Comparison of ENCODE assay signal across 1 cellular context in the genomic region with DNA sequence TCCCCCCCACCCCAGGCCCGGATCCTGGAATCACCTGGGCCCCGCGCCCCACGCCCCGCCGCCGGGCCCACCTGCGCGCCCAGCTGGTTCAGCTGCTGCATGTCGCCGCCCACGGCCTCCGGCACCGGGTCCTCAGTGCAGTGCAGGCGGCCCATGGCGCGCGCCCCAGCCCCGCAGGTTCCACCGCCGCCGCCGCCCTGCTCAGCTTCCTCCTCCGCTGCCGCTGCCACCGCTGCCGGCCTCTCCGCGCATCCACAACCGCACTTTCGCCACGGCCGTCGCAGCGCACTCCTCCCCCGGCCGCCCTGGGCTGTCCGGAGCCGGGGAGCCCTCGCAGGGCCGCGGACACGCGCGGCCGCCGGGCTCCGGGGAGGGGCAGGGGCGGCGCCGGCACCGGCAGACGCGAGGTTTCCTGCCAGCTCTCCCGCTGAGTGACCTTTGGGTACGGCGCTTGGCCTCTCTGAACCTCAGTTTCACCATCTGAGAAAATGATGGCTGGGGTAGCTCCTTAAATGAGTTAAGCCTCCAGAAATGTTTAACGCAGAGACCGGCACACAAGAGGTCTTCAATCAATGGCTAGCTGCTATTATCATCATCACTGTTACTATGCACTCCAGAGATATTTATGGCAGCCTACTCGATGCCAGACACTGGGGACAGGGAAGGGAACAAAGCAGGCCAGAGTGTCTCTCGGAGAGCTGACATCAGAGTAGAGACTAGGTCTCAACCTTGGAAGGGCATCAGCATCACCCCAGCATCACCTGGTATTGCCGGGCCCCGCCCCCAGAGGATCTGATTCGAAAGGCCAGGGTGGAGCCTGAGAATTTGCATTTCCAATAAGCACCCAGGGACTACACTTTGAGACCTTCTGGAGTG.
TF ChIP-seq lines count a peak whose summit lies in the region.

A gene (minus strand): TSS at position 231 of the 876 bp plus-strand sequence. CDS start 76 bp downstream, at position 155.

TF ChIP-seq in SK-N-SH, 30 proteins besides CTCF, POLR2A, EP300 and RAD21 (continued from another document):
- TF ChIP-seq, protein P1, sequence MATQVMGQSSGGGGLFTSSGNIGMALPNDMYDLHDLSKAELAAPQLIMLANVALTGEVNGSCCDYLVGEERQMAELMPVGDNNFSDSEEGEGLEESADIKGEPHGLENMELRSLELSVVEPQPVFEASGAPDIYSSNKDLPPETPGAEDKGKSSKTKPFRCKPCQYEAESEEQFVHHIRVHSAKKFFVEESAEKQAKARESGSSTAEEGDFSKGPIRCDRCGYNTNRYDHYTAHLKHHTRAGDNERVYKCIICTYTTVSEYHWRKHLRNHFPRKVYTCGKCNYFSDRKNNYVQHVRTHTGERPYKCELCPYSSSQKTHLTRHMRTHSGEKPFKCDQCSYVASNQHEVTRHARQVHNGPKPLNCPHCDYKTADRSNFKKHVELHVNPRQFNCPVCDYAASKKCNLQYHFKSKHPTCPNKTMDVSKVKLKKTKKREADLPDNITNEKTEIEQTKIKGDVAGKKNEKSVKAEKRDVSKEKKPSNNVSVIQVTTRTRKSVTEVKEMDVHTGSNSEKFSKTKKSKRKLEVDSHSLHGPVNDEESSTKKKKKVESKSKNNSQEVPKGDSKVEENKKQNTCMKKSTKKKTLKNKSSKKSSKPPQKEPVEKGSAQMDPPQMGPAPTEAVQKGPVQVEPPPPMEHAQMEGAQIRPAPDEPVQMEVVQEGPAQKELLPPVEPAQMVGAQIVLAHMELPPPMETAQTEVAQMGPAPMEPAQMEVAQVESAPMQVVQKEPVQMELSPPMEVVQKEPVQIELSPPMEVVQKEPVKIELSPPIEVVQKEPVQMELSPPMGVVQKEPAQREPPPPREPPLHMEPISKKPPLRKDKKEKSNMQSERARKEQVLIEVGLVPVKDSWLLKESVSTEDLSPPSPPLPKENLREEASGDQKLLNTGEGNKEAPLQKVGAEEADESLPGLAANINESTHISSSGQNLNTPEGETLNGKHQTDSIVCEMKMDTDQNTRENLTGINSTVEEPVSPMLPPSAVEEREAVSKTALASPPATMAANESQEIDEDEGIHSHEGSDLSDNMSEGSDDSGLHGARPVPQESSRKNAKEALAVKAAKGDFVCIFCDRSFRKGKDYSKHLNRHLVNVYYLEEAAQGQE (IDR thresholded peaks at IDR 0.05; ENCODE audit: low read depth, low read length), result no peak
- TF ChIP-seq, protein P2, sequence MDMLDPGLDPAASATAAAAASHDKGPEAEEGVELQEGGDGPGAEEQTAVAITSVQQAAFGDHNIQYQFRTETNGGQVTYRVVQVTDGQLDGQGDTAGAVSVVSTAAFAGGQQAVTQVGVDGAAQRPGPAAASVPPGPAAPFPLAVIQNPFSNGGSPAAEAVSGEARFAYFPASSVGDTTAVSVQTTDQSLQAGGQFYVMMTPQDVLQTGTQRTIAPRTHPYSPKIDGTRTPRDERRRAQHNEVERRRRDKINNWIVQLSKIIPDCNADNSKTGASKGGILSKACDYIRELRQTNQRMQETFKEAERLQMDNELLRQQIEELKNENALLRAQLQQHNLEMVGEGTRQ (IDR thresholded peaks at IDR 0.05; ENCODE audit: borderline replicate concordance, low read depth, low read length), result no peak
- TF ChIP-seq POLR2AphosphoS5 (IDR thresholded peaks at IDR 0.05; ENCODE audit: low read depth, low read length) (no peak), FOXM1 (IDR thresholded peaks at IDR 0.05; ENCODE audit: low read depth) (no peak)
- TF ChIP-seq, protein P3, sequence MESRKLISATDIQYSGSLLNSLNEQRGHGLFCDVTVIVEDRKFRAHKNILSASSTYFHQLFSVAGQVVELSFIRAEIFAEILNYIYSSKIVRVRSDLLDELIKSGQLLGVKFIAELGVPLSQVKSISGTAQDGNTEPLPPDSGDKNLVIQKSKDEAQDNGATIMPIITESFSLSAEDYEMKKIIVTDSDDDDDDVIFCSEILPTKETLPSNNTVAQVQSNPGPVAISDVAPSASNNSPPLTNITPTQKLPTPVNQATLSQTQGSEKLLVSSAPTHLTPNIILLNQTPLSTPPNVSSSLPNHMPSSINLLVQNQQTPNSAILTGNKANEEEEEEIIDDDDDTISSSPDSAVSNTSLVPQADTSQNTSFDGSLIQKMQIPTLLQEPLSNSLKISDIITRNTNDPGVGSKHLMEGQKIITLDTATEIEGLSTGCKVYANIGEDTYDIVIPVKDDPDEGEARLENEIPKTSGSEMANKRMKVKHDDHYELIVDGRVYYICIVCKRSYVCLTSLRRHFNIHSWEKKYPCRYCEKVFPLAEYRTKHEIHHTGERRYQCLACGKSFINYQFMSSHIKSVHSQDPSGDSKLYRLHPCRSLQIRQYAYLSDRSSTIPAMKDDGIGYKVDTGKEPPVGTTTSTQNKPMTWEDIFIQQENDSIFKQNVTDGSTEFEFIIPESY (IDR thresholded peaks at IDR 0.05; ENCODE audit: borderline replicate concordance, low read depth), result no peak
